ENCODE assay signal across 2 cellular contexts in the genomic region with DNA sequence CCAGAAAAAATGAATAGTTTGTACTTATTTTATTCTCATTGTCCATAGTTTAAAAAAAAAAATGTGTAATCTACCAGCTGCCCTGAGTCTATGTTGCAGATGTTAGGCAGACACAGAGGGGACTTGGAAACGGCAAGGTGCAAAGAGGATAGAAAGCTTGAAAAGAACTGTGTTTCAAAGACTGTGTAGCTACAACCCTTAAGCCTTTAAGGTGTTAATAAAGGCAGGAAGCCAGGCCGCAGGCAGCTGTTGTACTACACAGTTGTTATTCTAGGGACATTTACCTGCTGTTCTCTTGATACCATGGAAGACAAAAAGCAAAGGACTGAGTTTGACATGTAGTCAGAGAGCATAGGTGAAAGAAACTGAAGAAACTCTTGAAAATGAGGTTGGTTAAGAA.
TF ChIP-seq lines count a peak whose summit lies in the region.

No MANE protein-coding gene starts in this region.

TF ChIP-seq in GM23338, 12 proteins besides CTCF, POLR2A, EP300 and RAD21 (continued from another document and continues in another):
- TF ChIP-seq, protein P1, sequence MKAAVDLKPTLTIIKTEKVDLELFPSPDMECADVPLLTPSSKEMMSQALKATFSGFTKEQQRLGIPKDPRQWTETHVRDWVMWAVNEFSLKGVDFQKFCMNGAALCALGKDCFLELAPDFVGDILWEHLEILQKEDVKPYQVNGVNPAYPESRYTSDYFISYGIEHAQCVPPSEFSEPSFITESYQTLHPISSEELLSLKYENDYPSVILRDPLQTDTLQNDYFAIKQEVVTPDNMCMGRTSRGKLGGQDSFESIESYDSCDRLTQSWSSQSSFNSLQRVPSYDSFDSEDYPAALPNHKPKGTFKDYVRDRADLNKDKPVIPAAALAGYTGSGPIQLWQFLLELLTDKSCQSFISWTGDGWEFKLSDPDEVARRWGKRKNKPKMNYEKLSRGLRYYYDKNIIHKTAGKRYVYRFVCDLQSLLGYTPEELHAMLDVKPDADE (IDR thresholded peaks at IDR 0.05): no peak
- TF ChIP-seq, protein P2, sequence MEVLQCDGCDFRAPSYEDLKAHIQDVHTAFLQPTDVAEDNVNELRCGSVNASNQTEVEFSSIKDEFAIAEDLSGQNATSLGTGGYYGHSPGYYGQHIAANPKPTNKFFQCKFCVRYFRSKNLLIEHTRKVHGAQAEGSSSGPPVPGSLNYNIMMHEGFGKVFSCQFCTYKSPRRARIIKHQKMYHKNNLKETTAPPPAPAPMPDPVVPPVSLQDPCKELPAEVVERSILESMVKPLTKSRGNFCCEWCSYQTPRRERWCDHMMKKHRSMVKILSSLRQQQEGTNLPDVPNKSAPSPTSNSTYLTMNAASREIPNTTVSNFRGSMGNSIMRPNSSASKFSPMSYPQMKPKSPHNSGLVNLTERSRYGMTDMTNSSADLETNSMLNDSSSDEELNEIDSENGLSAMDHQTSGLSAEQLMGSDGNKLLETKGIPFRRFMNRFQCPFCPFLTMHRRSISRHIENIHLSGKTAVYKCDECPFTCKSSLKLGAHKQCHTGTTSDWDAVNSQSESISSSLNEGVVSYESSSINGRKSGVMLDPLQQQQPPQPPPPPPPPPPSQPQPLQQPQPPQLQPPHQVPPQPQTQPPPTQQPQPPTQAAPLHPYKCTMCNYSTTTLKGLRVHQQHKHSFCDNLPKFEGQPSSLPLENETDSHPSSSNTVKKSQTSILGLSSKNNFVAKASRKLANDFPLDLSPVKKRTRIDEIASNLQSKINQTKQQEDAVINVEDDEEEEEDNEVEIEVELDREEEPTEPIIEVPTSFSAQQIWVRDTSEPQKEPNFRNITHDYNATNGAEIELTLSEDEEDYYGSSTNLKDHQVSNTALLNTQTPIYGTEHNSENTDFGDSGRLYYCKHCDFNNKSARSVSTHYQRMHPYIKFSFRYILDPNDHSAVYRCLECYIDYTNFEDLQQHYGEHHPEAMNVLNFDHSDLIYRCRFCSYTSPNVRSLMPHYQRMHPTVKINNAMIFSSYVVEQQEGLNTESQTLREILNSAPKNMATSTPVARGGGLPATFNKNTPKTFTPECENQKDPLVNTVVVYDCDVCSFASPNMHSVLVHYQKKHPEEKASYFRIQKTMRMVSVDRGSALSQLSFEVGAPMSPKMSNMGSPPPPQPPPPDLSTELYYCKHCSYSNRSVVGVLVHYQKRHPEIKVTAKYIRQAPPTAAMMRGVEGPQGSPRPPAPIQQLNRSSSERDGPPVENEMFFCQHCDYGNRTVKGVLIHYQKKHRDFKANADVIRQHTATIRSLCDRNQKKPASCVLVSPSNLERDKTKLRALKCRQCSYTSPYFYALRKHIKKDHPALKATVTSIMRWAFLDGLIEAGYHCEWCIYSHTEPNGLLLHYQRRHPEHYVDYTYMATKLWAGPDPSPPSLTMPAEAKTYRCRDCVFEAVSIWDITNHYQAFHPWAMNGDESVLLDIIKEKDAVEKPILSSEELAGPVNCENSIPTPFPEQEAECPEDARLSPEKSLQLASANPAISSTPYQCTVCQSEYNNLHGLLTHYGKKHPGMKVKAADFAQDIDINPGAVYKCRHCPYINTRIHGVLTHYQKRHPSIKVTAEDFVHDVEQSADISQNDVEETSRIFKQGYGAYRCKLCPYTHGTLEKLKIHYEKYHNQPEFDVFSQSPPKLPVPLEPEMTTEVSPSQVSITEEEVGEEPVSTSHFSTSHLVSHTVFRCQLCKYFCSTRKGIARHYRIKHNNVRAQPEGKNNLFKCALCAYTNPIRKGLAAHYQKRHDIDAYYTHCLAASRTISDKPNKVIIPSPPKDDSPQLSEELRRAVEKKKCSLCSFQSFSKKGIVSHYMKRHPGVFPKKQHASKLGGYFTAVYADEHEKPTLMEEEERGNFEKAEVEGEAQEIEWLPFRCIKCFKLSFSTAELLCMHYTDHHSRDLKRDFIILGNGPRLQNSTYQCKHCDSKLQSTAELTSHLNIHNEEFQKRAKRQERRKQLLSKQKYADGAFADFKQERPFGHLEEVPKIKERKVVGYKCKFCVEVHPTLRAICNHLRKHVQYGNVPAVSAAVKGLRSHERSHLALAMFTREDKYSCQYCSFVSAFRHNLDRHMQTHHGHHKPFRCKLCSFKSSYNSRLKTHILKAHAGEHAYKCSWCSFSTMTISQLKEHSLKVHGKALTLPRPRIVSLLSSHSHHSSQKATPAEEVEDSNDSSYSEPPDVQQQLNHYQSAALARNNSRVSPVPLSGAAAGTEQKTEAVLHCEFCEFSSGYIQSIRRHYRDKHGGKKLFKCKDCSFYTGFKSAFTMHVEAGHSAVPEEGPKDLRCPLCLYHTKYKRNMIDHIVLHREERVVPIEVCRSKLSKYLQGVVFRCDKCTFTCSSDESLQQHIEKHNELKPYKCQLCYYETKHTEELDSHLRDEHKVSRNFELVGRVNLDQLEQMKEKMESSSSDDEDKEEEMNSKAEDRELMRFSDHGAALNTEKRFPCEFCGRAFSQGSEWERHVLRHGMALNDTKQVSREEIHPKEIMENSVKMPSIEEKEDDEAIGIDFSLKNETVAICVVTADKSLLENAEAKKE (CRISPR knock-in tag; IDR thresholded peaks at IDR 0.05): no peak
- TF ChIP-seq CREB1 (CRISPR knock-in tag; IDR thresholded peaks at IDR 0.05; ENCODE audit: low read depth) (no peak), STAT1 (IDR thresholded peaks at IDR 0.05; ENCODE audit: unreplicated experiment) (no peak), JUNB (IDR thresholded peaks at IDR 0.05; ENCODE audit: unreplicated experiment) (no peak), EZH2phosphoT487 (IDR thresholded peaks at IDR 0.05; ENCODE audit: unreplicated experiment) (no peak), ZNF114 (CRISPR knock-in tag; IDR thresholded peaks at IDR 0.05) (no peak), ZNF331 (CRISPR knock-in tag; IDR thresholded peaks at IDR 0.05; ENCODE audit: low read depth) (no peak), EZH2 (IDR thresholded peaks at IDR 0.05; ENCODE audit: low read depth, unreplicated experiment) (no peak)
- TF ChIP-seq, protein P3, sequence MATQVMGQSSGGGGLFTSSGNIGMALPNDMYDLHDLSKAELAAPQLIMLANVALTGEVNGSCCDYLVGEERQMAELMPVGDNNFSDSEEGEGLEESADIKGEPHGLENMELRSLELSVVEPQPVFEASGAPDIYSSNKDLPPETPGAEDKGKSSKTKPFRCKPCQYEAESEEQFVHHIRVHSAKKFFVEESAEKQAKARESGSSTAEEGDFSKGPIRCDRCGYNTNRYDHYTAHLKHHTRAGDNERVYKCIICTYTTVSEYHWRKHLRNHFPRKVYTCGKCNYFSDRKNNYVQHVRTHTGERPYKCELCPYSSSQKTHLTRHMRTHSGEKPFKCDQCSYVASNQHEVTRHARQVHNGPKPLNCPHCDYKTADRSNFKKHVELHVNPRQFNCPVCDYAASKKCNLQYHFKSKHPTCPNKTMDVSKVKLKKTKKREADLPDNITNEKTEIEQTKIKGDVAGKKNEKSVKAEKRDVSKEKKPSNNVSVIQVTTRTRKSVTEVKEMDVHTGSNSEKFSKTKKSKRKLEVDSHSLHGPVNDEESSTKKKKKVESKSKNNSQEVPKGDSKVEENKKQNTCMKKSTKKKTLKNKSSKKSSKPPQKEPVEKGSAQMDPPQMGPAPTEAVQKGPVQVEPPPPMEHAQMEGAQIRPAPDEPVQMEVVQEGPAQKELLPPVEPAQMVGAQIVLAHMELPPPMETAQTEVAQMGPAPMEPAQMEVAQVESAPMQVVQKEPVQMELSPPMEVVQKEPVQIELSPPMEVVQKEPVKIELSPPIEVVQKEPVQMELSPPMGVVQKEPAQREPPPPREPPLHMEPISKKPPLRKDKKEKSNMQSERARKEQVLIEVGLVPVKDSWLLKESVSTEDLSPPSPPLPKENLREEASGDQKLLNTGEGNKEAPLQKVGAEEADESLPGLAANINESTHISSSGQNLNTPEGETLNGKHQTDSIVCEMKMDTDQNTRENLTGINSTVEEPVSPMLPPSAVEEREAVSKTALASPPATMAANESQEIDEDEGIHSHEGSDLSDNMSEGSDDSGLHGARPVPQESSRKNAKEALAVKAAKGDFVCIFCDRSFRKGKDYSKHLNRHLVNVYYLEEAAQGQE (IDR thresholded peaks at IDR 0.05; ENCODE audit: unreplicated experiment): no peak

TF ChIP-seq in H1, 55 proteins besides CTCF, POLR2A, EP300 and RAD21 (continued from another document):
- TF ChIP-seq POLR2AphosphoS5 (IDR thresholded peaks at IDR 0.05; ENCODE audit: low read depth, low read length) (no peak), TEAD4 (IDR thresholded peaks at IDR 0.05; ENCODE audit: low read depth, low read length) (no peak), SP1 (IDR thresholded peaks at IDR 0.05; ENCODE audit: low read depth, low read length) (no peak), SRF (IDR thresholded peaks at IDR 0.05; ENCODE audit: low read depth, low read length) (no peak), JUN (IDR thresholded peaks at IDR 0.05; ENCODE audit: low read depth, low read length) (no peak), PHF8 (conservative IDR thresholded peaks at IDR 0.05; ENCODE audit: low read depth, low read length) (no peak), CHD1 (IDR thresholded peaks at IDR 0.05; ENCODE audit: low read depth, low read length) (no peak), GTF2F1 (IDR thresholded peaks at IDR 0.05; ENCODE audit: borderline replicate concordance, low read depth, low read length) (no peak)
- TF ChIP-seq, protein P4, sequence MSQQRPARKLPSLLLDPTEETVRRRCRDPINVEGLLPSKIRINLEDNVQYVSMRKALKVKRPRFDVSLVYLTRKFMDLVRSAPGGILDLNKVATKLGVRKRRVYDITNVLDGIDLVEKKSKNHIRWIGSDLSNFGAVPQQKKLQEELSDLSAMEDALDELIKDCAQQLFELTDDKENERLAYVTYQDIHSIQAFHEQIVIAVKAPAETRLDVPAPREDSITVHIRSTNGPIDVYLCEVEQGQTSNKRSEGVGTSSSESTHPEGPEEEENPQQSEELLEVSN (IDR thresholded peaks at IDR 0.05): no peak
- TF ChIP-seq, protein P5, sequence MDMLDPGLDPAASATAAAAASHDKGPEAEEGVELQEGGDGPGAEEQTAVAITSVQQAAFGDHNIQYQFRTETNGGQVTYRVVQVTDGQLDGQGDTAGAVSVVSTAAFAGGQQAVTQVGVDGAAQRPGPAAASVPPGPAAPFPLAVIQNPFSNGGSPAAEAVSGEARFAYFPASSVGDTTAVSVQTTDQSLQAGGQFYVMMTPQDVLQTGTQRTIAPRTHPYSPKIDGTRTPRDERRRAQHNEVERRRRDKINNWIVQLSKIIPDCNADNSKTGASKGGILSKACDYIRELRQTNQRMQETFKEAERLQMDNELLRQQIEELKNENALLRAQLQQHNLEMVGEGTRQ (IDR thresholded peaks at IDR 0.05; ENCODE audit: low read length): no peak
- TF ChIP-seq, protein P6, sequence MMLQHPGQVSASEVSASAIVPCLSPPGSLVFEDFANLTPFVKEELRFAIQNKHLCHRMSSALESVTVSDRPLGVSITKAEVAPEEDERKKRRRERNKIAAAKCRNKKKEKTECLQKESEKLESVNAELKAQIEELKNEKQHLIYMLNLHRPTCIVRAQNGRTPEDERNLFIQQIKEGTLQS (IDR thresholded peaks at IDR 0.05; ENCODE audit: insufficient read depth, low read depth, low read length): no peak
